In genomic region chr18:59127047-59127446, GRCh38 we compare ENCODE assay signal across 10 cellular contexts.
"Had no signal": no experiment of that assay in that cellular context is flagged by ENCODE, and none has a peak within 500 bp of the region (broad histone marks: within the 10 kb centered on the region; RNA-seq: fewer than 3 reads in every experiment).

No MANE protein-coding gene starts in this region.

- H3K9me3 ChIP-seq: ascending aorta, left lung had no signal

- DNase-seq: activated CD4-positive, alpha-beta memory T cell treated with anti-CD3 and anti-CD28 coated beads, Interleukin-2, amount 10 ng/mL, durations not matched to agents 7 days and 5 days; activated CD4-positive, alpha-beta T cell treated with anti-CD3 and anti-CD28 coated beads for 1 hour; foreskin keratinocyte; islet precursor cell; left lung; nephron progenitor cell; stimulated activated CD4-positive, alpha-beta T cell treated with anti-CD3 and anti-CD28 coated beads, Interleukin-4, amount 100 ng/mL, for 1 hour; stimulated activated CD8-positive, alpha-beta memory T cell treated with anti-CD3 and anti-CD28 coated beads, Interleukin-4, amount 100 ng/mL, for 48 hours; stimulated activated naive CD8-positive, alpha-beta T cell treated with anti-CD3 and anti-CD28 coated beads, Interleukin-15, Interleukin-2, amounts not matched to agents 100 U/mL and 50 U/mL, for 24 hours had no signal

- H3K4me3 ChIP-seq: ascending aorta, left lung had no signal

- H3K4me1 ChIP-seq: ascending aorta, left lung had no signal

- H3K27ac ChIP-seq: ascending aorta, foreskin keratinocyte, left lung had no signal

- H3K36me3 ChIP-seq: ascending aorta, left lung had no signal

- ATAC-seq: foreskin keratinocyte; left lung; stimulated activated naive CD8-positive, alpha-beta T cell treated with anti-CD3 and anti-CD28 coated beads, Interleukin-15, Interleukin-2, amounts not matched to agents 100 U/mL and 50 U/mL, for 24 hours had no signal

- H3K27me3 ChIP-seq: ascending aorta had no signal
